Comparison of ENCODE assay signal across 20 cellular contexts in genomic region chr6:106659859-106660258, GRCh38. TPM values are rescaled to one million over a fixed set of nuclear protein-coding genes. Genes with fewer than 3 reads are reported as not detected.
DNase-seq lines count a peak whose midpoint lies in the region; ATAC-seq, FAIRE-seq and TF ChIP-seq lines count a peak whose summit lies in the region.
"Had no signal": no experiment of that assay in that cellular context is flagged by ENCODE, and none has a peak within 500 bp of the region (broad histone marks: within the 10 kb centered on the region; RNA-seq: fewer than 3 reads in every experiment).

No MANE protein-coding gene starts in this region.

- no peaks in the 10 kb centered on the region for H3K27me3 Mint-ChIP-seq in nephron progenitor cell (ENCODE audit: low read depth, poor library complexity)
- H3K27me3 Mint-ChIP-seq: CD4-positive, alpha-beta T cell had no signal

- TF ChIP-seq RAD21 in IMR-90 (IDR thresholded peaks at IDR 0.05; ENCODE audit: low read length) (no peak), H1 (IDR thresholded peaks at IDR 0.05 in 1 of 2, conservative IDR thresholded peaks at IDR 0.05 in 1 of 2; ENCODE audit: low read depth in 2 of 2, low read length in 2 of 2) (no peak)

- no peak overlapping the region for H3K4me3 ChIP-seq in BLaER1
- no peak overlapping the region for H3K4me3 ChIP-seq in IMR-90 (ENCODE audit: insufficient read depth, low read depth, low read length)
- no peak overlapping the region for H3K4me3 ChIP-seq in H1 (ENCODE audit: extremely low read depth in 1 of 4, insufficient read depth in 2 of 4, low read depth in 3 of 4, low read length in 4 of 4)

- H2BK12ac ChIP-seq in H1 (ENCODE audit: low read depth, low read length), result no peak overlapping the region

- H3K4me1 ChIP-seq in BLaER1 (peaks cover 78% of the 10 kb centered on the region), IMR-90 (ENCODE audit: control insufficient read depth, insufficient read depth, low read length) (no peaks in the 10 kb centered on the region), H1 (replicated peaks in 1 of 4; ENCODE audit: control insufficient read depth in 3 of 4, insufficient read depth in 4 of 4, low read length in 3 of 4) (peaks cover 3 to 6% (median 4%) of the 10 kb centered on the region in 4 experiments; a peak in 4 of 7 replicates)
- H3K4me1 ChIP-seq: BE2C had no signal

- no TSS peak for BruUV-seq in IMR-90 (replicated peaks; lab: Mats Ljungman, UMichigan)

- peak overlapping the region; percentile 25 for H2AK9ac ChIP-seq in IMR-90 (replicated peaks; ENCODE audit: low read depth, low read length, poor library complexity)

- no peak overlapping the region for H4K91ac ChIP-seq in IMR-90 (ENCODE audit: insufficient read depth, low read depth, low read length)
- H4K91ac ChIP-seq in H1 (replicated peaks; ENCODE audit: insufficient read length, low read length), result no peak overlapping the region

- H3K79me1 ChIP-seq in IMR-90 (ENCODE audit: low read depth in 1 of 2, low read length in 2 of 2) (no peaks in the 10 kb centered on the region), H1 (ENCODE audit: low read depth, low read length) (no peaks in the 10 kb centered on the region)

- TF ChIP-seq EP300 in H1 (IDR thresholded peaks at IDR 0.05; ENCODE audit: borderline replicate concordance in 1 of 2, low read depth in 2 of 2, low read length in 2 of 2), result no peak

- H3K4me3 Mint-ChIP-seq in nephron progenitor cell, result no peak overlapping the region
- H3K4me3 Mint-ChIP-seq: CD4-positive, alpha-beta T cell had no signal

- no peaks in the 10 kb centered on the region for H3K9me1 ChIP-seq in IMR-90 (ENCODE audit: insufficient read depth, low read length)

- CTCF ChIA-PET in IMR-90 (lab: Yijun Ruan, JAX) (no interaction called here), H1 (lab: Charles Lee; ENCODE audit: partially characterized antibody) (no interaction called here)

- H4K8ac ChIP-seq in IMR-90 (ENCODE audit: low read depth in 2 of 2, low read length in 2 of 2) (no peak overlapping the region), H1 (ENCODE audit: extremely low read depth, insufficient read depth, low read length) (no peak overlapping the region)

- H4K5ac ChIP-seq in IMR-90 (ENCODE audit: low read depth, low read length) (no peak overlapping the region), H1 (ENCODE audit: insufficient read length, low read depth, low read length) (no peak overlapping the region)

- DNase-seq in IMR-90 (no peak), H1 (ENCODE audit: low read depth in 1 of 2, low spot score in 2 of 2) (peak in 1 of 2 experiments; percentile 9), nephron progenitor cell (no peak), cortex of kidney (lab: John Stamatoyannopoulos, UW) (no peak), middle frontal gyrus (ENCODE audit: extremely low spot score, low spot score) (no peak), DMS 273 (lab: John Stamatoyannopoulos, UW; ENCODE audit: unreplicated experiment) (no peak)
- no peak for DNase-seq in activated CD8-positive, alpha-beta memory T cell treated with anti-CD3 and anti-CD28 coated beads, Interleukin-2, amount 50 U/mL, for 4 hours
- DNase-seq: BE2C; CD4-positive, alpha-beta T cell; EL; NCI-H1105 treated with DMSO at 0.1 percent for 48 hours; NCI-H1694; PC-3; RPMI8226; SHP77 treated with DMSO at 0.1 percent for 48 hours; SK-N-SH had no signal

- peaks cover 96% of the 10 kb centered on the region for H3K36me3 Mint-ChIP-seq in nephron progenitor cell (ENCODE audit: low read depth)

- H3K4me1 Mint-ChIP-seq in nephron progenitor cell, result no peaks in the 10 kb centered on the region

- TF ChIP-seq CTCF in IMR-90 (conservative IDR thresholded peaks at IDR 0.05; ENCODE audit: low read depth, low read length) (no peak), H1 (IDR thresholded peaks at IDR 0.05; ENCODE audit: control extremely low read depth in 1 of 3, insufficient read depth in 1 of 3, low read depth in 1 of 3, low read length in 3 of 3) (no peak), nephron progenitor cell (IDR thresholded peaks at IDR 0.05) (no peak)

- peaks cover 44% of the 10 kb centered on the region for H3K9me3 Mint-ChIP-seq in nephron progenitor cell

- POLR2A ChIA-PET in IMR-90 (lab: Charles Lee; ENCODE audit: unreplicated experiment) (no interaction called here), H1 (lab: Charles Lee; ENCODE audit: partially characterized antibody) (interaction anchor here (0.9 to 1.4 kb wide), 4 partner anchors 13 to 313 kb away, joined by 3 to 4 read pairs (median 3); no protein-coding TSS in a partner anchor)

- H2BK20ac ChIP-seq in IMR-90 (ENCODE audit: low read depth, low read length) (no peak overlapping the region), H1 (ENCODE audit: low read length) (no peak overlapping the region)

- no peak overlapping the region for H3K4ac ChIP-seq in IMR-90 (ENCODE audit: low read depth, low read length)
- no peak overlapping the region for H3K4ac ChIP-seq in H1 (replicated peaks; ENCODE audit: insufficient read length, low read depth, low read length)

- H3K27ac Mint-ChIP-seq in nephron progenitor cell, result peak overlapping the region; percentile 61
- H3K27ac Mint-ChIP-seq: CD4-positive, alpha-beta T cell had no signal

- H3K4me2 ChIP-seq in BLaER1 (peak overlapping the region; percentile 35), IMR-90 (ENCODE audit: low read depth, low read length) (no peak overlapping the region), H1 (ENCODE audit: insufficient read depth in 1 of 2, low read depth in 2 of 2, low read length in 2 of 2) (no peak overlapping the region)
- H3K4me2 ChIP-seq: SK-N-SH had no signal

- H3K18ac ChIP-seq in IMR-90 (ENCODE audit: low read depth, low read length) (no peak overlapping the region), H1 (ENCODE audit: extremely low read depth, low read length) (no peak overlapping the region)

- no peak overlapping the region for H2BK5ac ChIP-seq in IMR-90 (ENCODE audit: low read depth, low read length, poor library complexity, severe bottlenecking)
- 0 out of 2 replicates have a peak overlapping the region, but pooled peaks have one; percentile 13 for H2BK5ac ChIP-seq in H1 (ENCODE audit: low read depth, low read length)

- no peaks in the 10 kb centered on the region for H3K23me2 ChIP-seq in H1 (ENCODE audit: low read depth, low read length)

- no peak overlapping the region for H3K14ac ChIP-seq in IMR-90 (replicated peaks; ENCODE audit: low read depth, low read length)
- H3K14ac ChIP-seq in H1 (ENCODE audit: insufficient read length), result no peak overlapping the region

- H3K36me3 ChIP-seq in BLaER1 (peaks cover 100% of the 10 kb centered on the region), IMR-90 (ENCODE audit: control insufficient read depth, insufficient read depth, low read length) (peaks cover 16% of the 10 kb centered on the region), H1 (ENCODE audit: control insufficient read depth in 2 of 4, insufficient read depth in 4 of 4, low read length in 3 of 4) (peaks cover 0 to 59% (median 28%) of the 10 kb centered on the region in 4 experiments; a peak in 6 of 8 replicates)

- ATAC-seq in IMR-90 (ENCODE audit: low read depth), result no peak
- ATAC-seq: HCT116, PC-3 had no signal

- TF ChIP-seq POLR2A in IMR-90 (IDR thresholded peaks at IDR 0.05; ENCODE audit: low read depth, low read length), result no peak
- no peak for TF ChIP-seq POLR2A in H1 (IDR thresholded peaks at IDR 0.05; ENCODE audit: control extremely low read depth in 1 of 2, low read depth in 2 of 2, low read length in 2 of 2)

- H4K20me1 ChIP-seq in BLaER1 (peaks cover 59% of the 10 kb centered on the region), IMR-90 (ENCODE audit: insufficient read depth, low read length) (no peaks in the 10 kb centered on the region), H1 (replicated peaks in 1 of 2; ENCODE audit: control insufficient read depth in 1 of 2, insufficient read depth in 2 of 2, low read length in 2 of 2) (no peaks in the 10 kb centered on the region)

- H3K9ac ChIP-seq in BLaER1 (no peak overlapping the region), IMR-90 (ENCODE audit: low read depth, low read length) (no peak overlapping the region), H1 (replicated peaks in 1 of 4; ENCODE audit: extremely low read depth in 1 of 4, low read depth in 3 of 4, low read length in 3 of 4) (no peak overlapping the region)
- H3K9ac ChIP-seq: SK-N-SH had no signal

- intact Hi-C loops in IMR-90 (cut with micrococcal nuclease), result no loop called here

- H2BK15ac ChIP-seq in IMR-90 (ENCODE audit: low read depth, low read length) (no peak overlapping the region), H1 (ENCODE audit: low read length) (no peak overlapping the region)

- H2AFZ ChIP-seq in IMR-90 (replicated peaks; ENCODE audit: low read length, poor library complexity) (no peak overlapping the region), H1 (ENCODE audit: low read length) (no peak overlapping the region)

- dilution Hi-C loops in IMR-90 (cut with HindIII; ENCODE audit: low sequenced_read_pairs, unreplicated experiment), result no loop called here

- no peaks in the 10 kb centered on the region for H3K79me2 ChIP-seq in H1 (ENCODE audit: control insufficient read depth in 1 of 2, insufficient read depth in 2 of 2, low read length in 2 of 2)

- peaks cover 36% of the 10 kb centered on the region for H3K9me3 ChIP-seq in BLaER1
- H3K9me3 ChIP-seq in IMR-90 (ENCODE audit: control insufficient read depth, insufficient read depth, low read length), result peaks cover 4% of the 10 kb centered on the region; the same call in 1 of the 2 replicates
- peaks cover 3 to 5% of the 10 kb centered on the region in 2 experiments; a peak in 3 of 4 replicates for H3K9me3 ChIP-seq in H1 (ENCODE audit: insufficient read depth in 2 of 2, low read depth in 1 of 2, low read length in 1 of 2)
- H3K9me3 ChIP-seq: BE2C had no signal

- H2AK5ac ChIP-seq in IMR-90 (ENCODE audit: low read depth, low read length) (no peak overlapping the region), H1 (ENCODE audit: low read depth, low read length) (no peak overlapping the region)

- in situ Hi-C loops in IMR-90 (cut with MboI; ENCODE audit: low sequenced_read_pairs), result no loop called here

- no peak overlapping the region for H3K56ac ChIP-seq in IMR-90 (ENCODE audit: extremely low read depth, insufficient read depth, low read length)
- no peak overlapping the region for H3K56ac ChIP-seq in H1 (replicated peaks; ENCODE audit: insufficient read length, low read depth, low read length)

- H3K27me3 ChIP-seq in BLaER1 (no peaks in the 10 kb centered on the region), IMR-90 (ENCODE audit: control insufficient read depth, insufficient read depth, low read length) (no peaks in the 10 kb centered on the region), H1 (replicated peaks in 1 of 4; ENCODE audit: control insufficient read depth in 3 of 4, extremely low read depth in 1 of 4, insufficient read depth in 3 of 4, low read length in 3 of 4) (no peaks in the 10 kb centered on the region; a peak in 1 of 7 replicates)
- H3K27me3 ChIP-seq: BE2C had no signal

- 100% methylated on average over 1 of the region's 2 CpGs; no CpG with 5 or more reads in 1 of the 2 experiments for WGBS in IMR-90 (ENCODE audit: extremely low coverage in 2 of 2, insufficient read length in 1 of 2), 2 experiments
- 78% methylated on average over 2 of the region's 2 CpGs; no CpG with 5 or more reads in 1 of the 2 experiments for WGBS in H1 (ENCODE audit: extremely low coverage in 1 of 2, insufficient coverage in 1 of 2, insufficient read length in 1 of 2, insufficient replicate concordance in 2 of 2, low coverage in 1 of 2, low lambda C conversion rate in 2 of 2, missing lambda C conversion rate in 1 of 2), 2 experiments

- H3K27ac ChIP-seq in BLaER1 (peak overlapping the region; percentile 37; the same call in 1 of the 2 replicates), IMR-90 (ENCODE audit: insufficient read depth, low read length) (no peak overlapping the region), H1 (ENCODE audit: low read depth, low read length) (no peak overlapping the region)

- FAIRE-seq in H1 (lab: Jason Lieb, UNC), result no peak
- FAIRE-seq: GM12891, GM19239 had no signal

- H2BK120ac ChIP-seq in IMR-90 (ENCODE audit: low read depth, low read length), result no peak overlapping the region
- H2BK120ac ChIP-seq in H1 (replicated peaks; ENCODE audit: low read depth, low read length), result no peak overlapping the region

- H3K23ac ChIP-seq in IMR-90 (ENCODE audit: low read depth, low read length) (no peak overlapping the region), H1 (ENCODE audit: insufficient read length) (no peak overlapping the region)

RNA-seq across cellular contexts. Expression of gene QRSL1, which starts 30.5 kb away (rescaled TPM):
- 10.6 and 10.9 TPM in 2 replicates for total RNA-seq in IMR-90 (2012; rRNA removed)
- polyA plus RNA-seq in IMR-90 (2012; rRNA removed) (4.7 and 6.1 TPM in 2 replicates), H1 (2011; rRNA removed) (5.6 and 7.8 TPM in 2 replicates)
- 1.9 and 2.5 TPM in 2 replicates for polyA plus RNA-seq in IMR-90 (2012; cell fraction: cytosol; rRNA removed)
- polyA plus RNA-seq in IMR-90 (2012; cell fraction: nucleus; rRNA removed; ENCODE audit: low replicate concordance), result 2.9 and 8.0 TPM in 2 replicates
- total RNA-seq in H1 (2021; fragmentation: NEBNext Ultra II Directional; extraction: Animal tissue kit (Norgen Biotek cat#: 25700)), result 22.0 and 22.2 TPM in 2 replicates
- 12.2 TPM for polyA plus RNA-seq in H1 (2011; cell fraction: cytosol; rRNA removed)
- 10.3 TPM for polyA plus RNA-seq in H1 (2011; cell fraction: nucleus; rRNA removed)
- 11.5 to 20.0 TPM (median 14.2 TPM) in 4 replicates for polyA plus RNA-seq in H1 (2012, experiment 1 of 2)
- 3.7 TPM for polyA plus RNA-seq in H1 (2012, experiment 2 of 2)
- polyA plus RNA-seq in H1 (2013, experiment 1 of 2), result 9.4 TPM
- polyA plus RNA-seq in H1 (2013, experiment 2 of 2), result 9.2 TPM
- 21.7 and 24.5 TPM in 2 replicates for polyA minus RNA-seq in H1 (2011; rRNA and poly(A)+ RNA removed)
- polyA minus RNA-seq in H1 (2011; cell fraction: cytosol; rRNA and poly(A)+ RNA removed), result 10.4 TPM
- polyA minus RNA-seq in H1 (2011; cell fraction: nucleus; rRNA and poly(A)+ RNA removed), result 27.8 TPM

RNA-seq across cellular contexts. Expression of gene RTN4IP1, which starts 30.6 kb away (rescaled TPM):
- total RNA-seq in IMR-90 (2012; rRNA removed), result 9.9 and 11.7 TPM in 2 replicates
- polyA plus RNA-seq in IMR-90 (2012; rRNA removed) (4.9 and 5.7 TPM in 2 replicates), H1 (2011; rRNA removed) (8.2 and 14.6 TPM in 2 replicates)
- 1.8 and 3.1 TPM in 2 replicates for polyA plus RNA-seq in IMR-90 (2012; cell fraction: cytosol; rRNA removed)
- polyA plus RNA-seq in IMR-90 (2012; cell fraction: nucleus; rRNA removed; ENCODE audit: low replicate concordance), result 0.46 and 3.0 TPM in 2 replicates
- total RNA-seq in H1 (2021; fragmentation: NEBNext Ultra II Directional; extraction: Animal tissue kit (Norgen Biotek cat#: 25700)), result 19.1 and 19.5 TPM in 2 replicates
- 16.8 TPM for polyA plus RNA-seq in H1 (2011; cell fraction: cytosol; rRNA removed)
- 5.6 TPM for polyA plus RNA-seq in H1 (2011; cell fraction: nucleus; rRNA removed)
- polyA plus RNA-seq in H1 (2012, experiment 1 of 2), result 24.6 to 33.9 TPM (median 25.6 TPM) in 4 replicates
- 4.9 TPM for polyA plus RNA-seq in H1 (2012, experiment 2 of 2)
- polyA plus RNA-seq in H1 (2013, experiment 1 of 2), result 11.1 TPM
- polyA plus RNA-seq in H1 (2013, experiment 2 of 2), result 12.6 TPM
- 17.9 TPM in 2 replicates for polyA minus RNA-seq in H1 (2011; rRNA and poly(A)+ RNA removed)
- polyA minus RNA-seq in H1 (2011; cell fraction: cytosol; rRNA and poly(A)+ RNA removed), result 8.7 TPM
- 17.5 TPM for polyA minus RNA-seq in H1 (2011; cell fraction: nucleus; rRNA and poly(A)+ RNA removed)
